ENCODE assay signal across 16 cellular contexts in genomic region chr1:98030976-98031375, GRCh38.
DNase-seq lines count a peak whose midpoint lies in the region; ATAC-seq and TF ChIP-seq lines count a peak whose summit lies in the region.
"Had no signal": no experiment of that assay in that cellular context is flagged by ENCODE, and none has a peak within 500 bp of the region (broad histone marks: within the 10 kb centered on the region; RNA-seq: fewer than 3 reads in every experiment).

No MANE protein-coding gene starts in this region.

- in situ Hi-C loops in astrocyte of the spinal cord (cut with HindIII; ENCODE audit: low sequenced_read_pairs): no loop called here

- intact Hi-C loops in Calu3 (cut with micrococcal nuclease; ENCODE audit: unreplicated experiment): no loop called here
- intact Hi-C loops in vagina (cut with DNase I): no loop called here
- intact Hi-C loops in A673 (cut with micrococcal nuclease; ENCODE audit: unreplicated experiment): no loop called here

- no peaks in the 10 kb centered on the region for H3K36me3 ChIP-seq in osteoblast (ENCODE audit: insufficient read depth, low read length)
- no peaks in the 10 kb centered on the region for H3K36me3 ChIP-seq in vagina
- H3K36me3 ChIP-seq in A673 (ENCODE audit: insufficient read depth, low read length, poor library complexity, severe bottlenecking): no peaks in the 10 kb centered on the region

- H3K27ac ChIP-seq in osteoblast (ENCODE audit: low read depth, low read length): peak overlapping the region; percentile 87
- H3K27ac ChIP-seq in vagina: no peak overlapping the region
- H3K27ac ChIP-seq in A673 (ENCODE audit: low read depth, low read length, poor library complexity, severe bottlenecking): no peak overlapping the region
- H3K27ac ChIP-seq: KMS-11 had no signal

- no TSS peak for BruUV-seq in Calu3 (replicated peaks; lab: Mats Ljungman, UMichigan)
- BruUV-seq in A673 (replicated peaks; lab: Mats Ljungman, UMichigan): no TSS peak

- peak overlapping the region; percentile 73 for H3K4me2 ChIP-seq in osteoblast (ENCODE audit: insufficient read depth, low read length)
- H3K4me2 ChIP-seq: KMS-11 had no signal

- H3K36me3 Mint-ChIP-seq in Calu3 (ENCODE audit: insufficient read depth, unreplicated experiment) (no peaks in the 10 kb centered on the region), HFFc6 (ENCODE audit: low read depth) (peaks cover 29% of the 10 kb centered on the region)

- H3K27me3 ChIP-seq in osteoblast (ENCODE audit: insufficient read depth, low read length) (no peaks in the 10 kb centered on the region), vagina (no peaks in the 10 kb centered on the region), A673 (replicated peaks; ENCODE audit: insufficient read depth, low read depth, low read length, poor library complexity) (no peaks in the 10 kb centered on the region)
- H3K27me3 ChIP-seq: MG63 had no signal

- CTCF ChIA-PET in Calu3 (lab: Charles Lee) (no interaction called here), A673 (lab: Charles Lee) (no interaction called here)

- H3K9me3 Mint-ChIP-seq in Calu3 (ENCODE audit: low read depth, unreplicated experiment) (no peaks in the 10 kb centered on the region), HFFc6 (peaks cover 4% of the 10 kb centered on the region)
- H3K9me3 Mint-ChIP-seq: H9 had no signal

- H3K27me3 Mint-ChIP-seq in Calu3 (ENCODE audit: unreplicated experiment) (no peaks in the 10 kb centered on the region), HFFc6 (ENCODE audit: insufficient read depth) (no peaks in the 10 kb centered on the region)

- TF ChIP-seq POLR2A in vagina (IDR thresholded peaks at IDR 0.05): no peak

- H3K4me1 ChIP-seq in osteoblast (ENCODE audit: insufficient read depth, low read length): peaks cover 47% of the 10 kb centered on the region
- H3K4me1 ChIP-seq in vagina: no peaks in the 10 kb centered on the region
- H3K4me1 ChIP-seq in A673 (ENCODE audit: insufficient read depth, low read length, poor library complexity, severe bottlenecking): no peaks in the 10 kb centered on the region

- POLR2A ChIA-PET in A673 (lab: Charles Lee; ENCODE audit: low non-redundant PET): no interaction called here

- H3K4me1 Mint-ChIP-seq in Calu3 (ENCODE audit: low read depth, unreplicated experiment) (peaks cover 22% of the 10 kb centered on the region), HFFc6 (ENCODE audit: low read depth) (peaks cover 80% of the 10 kb centered on the region)
- H3K4me1 Mint-ChIP-seq: H9 had no signal

- no peak overlapping the region for H2AFZ ChIP-seq in osteoblast (ENCODE audit: low read length)

- peak overlapping the region; percentile 28 for H3K4me3 Mint-ChIP-seq in Calu3 (ENCODE audit: low read depth, unreplicated experiment)
- peak overlapping the region; percentile 61 for H3K4me3 Mint-ChIP-seq in HFFc6
- H3K4me3 Mint-ChIP-seq: H9 had no signal

- no peak for ATAC-seq in GM19023 (IDR thresholded peaks at IDR 0.05; ENCODE audit: unreplicated experiment)

- no peaks in the 10 kb centered on the region for H4K20me1 ChIP-seq in osteoblast (ENCODE audit: insufficient read depth, low read length)

- DNase-seq in Calu3 (no peak), HFFc6 (no peak), astrocyte of the spinal cord (ENCODE audit: low read depth, low spot score) (peak; percentile 33), osteoblast (ENCODE audit: insufficient read length, low spot score, missing footprints) (no peak), vagina (ENCODE audit: extremely low spot score in 2 of 2) (no peak), cerebellum (ENCODE audit: low spot score) (no peak), A673 (ENCODE audit: low spot score) (no peak)
- DNase-seq: COR-L47, H9, MG63, NCI-H1092, NCI-H187 treated with DMSO at 0.1 percent for 48 hours, NCI-H526 treated with DMSO at 0.1 percent for 48 hours, RPMI8226 had no signal

- no peaks in the 10 kb centered on the region for H3K9me3 ChIP-seq in osteoblast (ENCODE audit: low read depth, low read length)
- H3K9me3 ChIP-seq in vagina: no peaks in the 10 kb centered on the region
- no peaks in the 10 kb centered on the region for H3K9me3 ChIP-seq in A673 (ENCODE audit: low read depth, low read length, poor library complexity, severe bottlenecking)
- H3K9me3 ChIP-seq: MG63 had no signal

- no peak overlapping the region for H3K4me3 ChIP-seq in astrocyte of the spinal cord (ENCODE audit: low read depth, low read length)
- peak overlapping the region; percentile 33 for H3K4me3 ChIP-seq in osteoblast (ENCODE audit: insufficient read depth, low read length)
- H3K4me3 ChIP-seq in vagina: no peak overlapping the region
- H3K4me3 ChIP-seq in A673 (ENCODE audit: low read depth, low read length, poor library complexity, severe bottlenecking): no peak overlapping the region
- H3K4me3 ChIP-seq: MG63 had no signal

- peaks cover 67% of the 10 kb centered on the region for H3K79me2 ChIP-seq in osteoblast (ENCODE audit: insufficient read depth, low read length)

- H3K27ac Mint-ChIP-seq in Calu3 (ENCODE audit: unreplicated experiment): no peak overlapping the region
- peak overlapping the region; percentile 63 for H3K27ac Mint-ChIP-seq in HFFc6
- H3K27ac Mint-ChIP-seq: H9 had no signal

- TF ChIP-seq CTCF in Calu3 (IDR thresholded peaks at IDR 0.05; ENCODE audit: unreplicated experiment): no peak
- TF ChIP-seq CTCF in HFFc6 (IDR thresholded peaks at IDR 0.05): no peak
- TF ChIP-seq CTCF in astrocyte of the spinal cord (IDR thresholded peaks at IDR 0.05; ENCODE audit: low read depth, low read length): no peak
- TF ChIP-seq CTCF in osteoblast (IDR thresholded peaks at IDR 0.05; ENCODE audit: extremely low read depth, low read depth, low read length): no peak
- no peak for TF ChIP-seq CTCF in vagina (IDR thresholded peaks at IDR 0.05)
- TF ChIP-seq CTCF in A673 (conservative IDR thresholded peaks at IDR 0.05; ENCODE audit: low read depth, low read length): no peak
